ENCODE assay signal across 8 cellular contexts in the genomic region with DNA sequence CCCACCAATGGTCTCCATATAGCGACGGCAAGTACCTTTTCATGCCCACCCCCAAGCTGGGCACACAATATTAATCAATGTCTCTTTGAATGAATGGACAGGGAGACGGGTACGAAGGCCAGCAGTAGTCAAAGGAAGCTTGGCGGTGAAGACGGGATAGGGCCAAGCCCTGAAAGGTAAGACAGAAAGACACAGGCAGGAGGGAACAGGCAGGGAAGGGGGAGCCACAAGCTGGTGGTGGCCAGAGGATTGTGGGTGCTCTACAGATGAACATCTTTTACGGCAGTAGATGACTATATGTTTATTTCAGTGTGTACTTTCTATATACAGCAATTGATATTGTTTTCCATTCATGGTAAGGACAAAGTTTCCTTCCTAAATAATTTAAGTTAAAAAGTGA. TPM values are rescaled to one million over a fixed set of nuclear protein-coding genes. Genes with fewer than 3 reads are reported as not detected.
DNase-seq lines count a peak whose midpoint lies in the region; ATAC-seq, FAIRE-seq and TF ChIP-seq lines count a peak whose summit lies in the region.

No MANE protein-coding gene starts in this region.

- peak overlapping the region; percentile 53 for H3K27ac Mint-ChIP-seq in glutamatergic neuron (ENCODE audit: unreplicated experiment)

- peaks cover 4% of the 10 kb centered on the region for H3K27me3 Mint-ChIP-seq in glutamatergic neuron (ENCODE audit: unreplicated experiment)

- no peaks in the 10 kb centered on the region for H3K27me3 ChIP-seq in small intestine (ENCODE audit: control insufficient read depth in 2 of 2, insufficient read depth in 2 of 2, low read length in 2 of 2)

- 21 to 60% (median 38%) methylated on average over 7 of the region's 7 CpGs for WGBS in small intestine, 3 donors

- no peaks in the 10 kb centered on the region for H3K9me3 ChIP-seq in small intestine (ENCODE audit: control insufficient read depth, low read depth)

- no peaks in the 10 kb centered on the region for H3K36me3 ChIP-seq in small intestine (ENCODE audit: control insufficient read depth in 2 of 2, insufficient read depth in 2 of 2, low read length in 2 of 2)

- ATAC-seq in GM18870 (IDR thresholded peaks at IDR 0.05; ENCODE audit: unreplicated experiment) = peak; percentile 15

- CTCF ChIA-PET in RWPE1 (lab: Yijun Ruan, JAX) = no interaction called here

- H3K4me1 Mint-ChIP-seq in glutamatergic neuron (ENCODE audit: low read depth, unreplicated experiment) = peaks cover 41% of the 10 kb centered on the region

- peak overlapping the region in 1 of 2 donors; percentile 4 for H3K4me3 ChIP-seq in small intestine (ENCODE audit: low read depth in 1 of 2, low read length in 2 of 2)

- DNase-seq in RWPE1 (ENCODE audit: low spot score) = no peak
- DNase-seq in glutamatergic neuron = no peak
- no peak for DNase-seq in small intestine
- no peak for DNase-seq in dermis blood vessel endothelial cell
- no peak for DNase-seq in NAMALWA (ENCODE audit: low spot score)
- no peak for DNase-seq in SKM-1 treated with dmso at 0.1 percent for 144 hours (lab: John Stamatoyannopoulos, UW; ENCODE audit: unreplicated experiment)
- DNase-seq in NCI-H1105 treated with DMSO at 0.1 percent for 48 hours (lab: John Stamatoyannopoulos, UW) = no peak

- H3K36me3 Mint-ChIP-seq in glutamatergic neuron (ENCODE audit: unreplicated experiment) = peaks cover 3% of the 10 kb centered on the region

- TF ChIP-seq CTCF in RWPE1 (conservative IDR thresholded peaks at IDR 0.05; ENCODE audit: low read depth) = no peak
- no peak for TF ChIP-seq CTCF in glutamatergic neuron (IDR thresholded peaks at IDR 0.05; ENCODE audit: partially characterized antibody, unreplicated experiment)

- peak overlapping the region; percentile 72 for H3K27ac ChIP-seq in RWPE1
- H3K27ac ChIP-seq in small intestine (ENCODE audit: low read depth in 1 of 2, low read length in 1 of 2) = peak overlapping the region; percentile 87 to 96

- H3K9me3 Mint-ChIP-seq in glutamatergic neuron (ENCODE audit: unreplicated experiment) = peaks cover 12% of the 10 kb centered on the region

- FAIRE-seq in small intestine (lab: Jason Lieb, UNC) = no peak

- POLR2A ChIA-PET in RWPE1 (lab: Yijun Ruan, JAX; ENCODE audit: low non-redundant PET) = no interaction called here

- peaks cover 24 to 41% of the 10 kb centered on the region in 2 donors for H3K4me1 ChIP-seq in small intestine (ENCODE audit: control insufficient read depth in 2 of 2, insufficient read depth in 1 of 2, low read depth in 1 of 2, low read length in 1 of 2)

- H3K4me3 Mint-ChIP-seq in glutamatergic neuron (ENCODE audit: unreplicated experiment) = peak overlapping the region; percentile 64

RNA-seq across cellular contexts. Expression of gene CAPZB, which starts 16.3 kb away (rescaled TPM):
- total RNA-seq in glutamatergic neuron (ENCODE audit: unreplicated experiment) (326 TPM), dermis blood vessel endothelial cell (160 and 165 TPM in 2 replicates)
- polyA plus RNA-seq in small intestine = 100 to 1,000 TPM; 262 to 292 (median 289) TPM
